ENCODE assay signal across 19 cellular contexts in genomic region chr2:192307530-192307929, GRCh38.
A peak's percentile ranks its signal among the peaks of the same experiment; 100 is the strongest.
DNase-seq lines count a peak whose midpoint lies in the region; ATAC-seq and TF ChIP-seq lines count a peak whose summit lies in the region.
"Had no signal": no experiment of that assay in that cellular context is flagged by ENCODE, and none has a peak within 500 bp of the region (broad histone marks: within the 10 kb centered on the region; RNA-seq: fewer than 3 reads in every experiment).

No MANE protein-coding gene starts in this region.

- H3K27me3 ChIP-seq in foreskin keratinocyte = peaks cover 2% of the 10 kb centered on the region

- ATAC-seq in foreskin keratinocyte (no peak), left lobe of liver (no peak)
- ATAC-seq: A549, HCT116, PC-3 had no signal

- H3K4me1 ChIP-seq in foreskin keratinocyte = no peaks in the 10 kb centered on the region
- H3K4me1 ChIP-seq: A549 had no signal

- no peak for TF ChIP-seq CTCF in foreskin keratinocyte (conservative IDR thresholded peaks at IDR 0.05)

- DNase-seq in HCEC 1CT = peak; percentile 51
- peak; percentile 21 for DNase-seq in amniotic epithelial cell (ENCODE audit: low read depth)
- peak; percentile 2 to 27 for DNase-seq in foreskin keratinocyte
- peak; percentile 56 for DNase-seq in skeletal muscle cell (ENCODE audit: low read depth)
- no peak for DNase-seq in left lobe of liver (ENCODE audit: low spot score)
- no peak for DNase-seq in amniotic stem cell (lab: John Stamatoyannopoulos, UW)
- no peak for DNase-seq in pons (ENCODE audit: low spot score)
- DNase-seq in CD1c-positive myeloid dendritic cell (ENCODE audit: extremely low spot score) = no peak
- DNase-seq: C1 segment of cervical spinal cord, KG1, NCI-H1048, NCI-H1436 treated with DMSO at 0.1 percent for 48 hours, NCI-H2081, NCI-H510A treated with DMSO at 0.1 percent for 48 hours, NCI-H82, PC-3 had no signal

- no peak overlapping the region for H3K4me3 ChIP-seq in skeletal muscle cell (ENCODE audit: low read depth, low read length)
- H3K4me3 ChIP-seq: A549 had no signal

- H3K27ac ChIP-seq in foreskin keratinocyte = no peak overlapping the region
- H3K27ac ChIP-seq: A549, RWPE1 had no signal

Comparison
In these comparisons a context has a peak if more than half of its experiments do, and no peak if none do; other contexts are left out.
1. DNase-seq: peak in HCEC 1CT (single experiment), amniotic epithelial cell (single experiment), foreskin keratinocyte (2 of 2) and skeletal muscle cell (single experiment); none in left lobe of liver (single experiment), amniotic stem cell (single experiment), pons (single experiment) and CD1c-positive myeloid dendritic cell (single experiment).